ENCODE assay signal across 15 cellular contexts in the genomic region with DNA sequence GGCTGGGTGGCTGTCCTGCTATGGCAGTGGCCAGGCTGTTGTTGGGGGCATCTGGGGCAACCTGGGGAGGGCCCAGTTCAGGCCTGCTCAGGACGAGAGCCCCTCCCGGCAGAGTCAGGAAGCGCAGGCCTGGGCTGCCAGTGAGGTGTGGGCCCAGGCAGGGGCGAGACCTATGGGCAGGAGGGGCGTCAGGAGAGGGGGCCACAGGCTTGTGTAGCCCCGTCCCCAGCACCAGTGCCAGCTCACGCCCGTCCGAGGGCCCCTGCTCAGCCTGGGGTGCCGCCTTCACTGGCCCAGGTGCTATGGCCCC. TPM values are rescaled to one million over a fixed set of nuclear protein-coding genes. Genes with fewer than 3 reads are reported as not detected.
DNase-seq lines count a peak whose midpoint lies in the region; ATAC-seq and TF ChIP-seq lines count a peak whose summit lies in the region.
"Had no signal": no experiment of that assay in that cellular context is flagged by ENCODE, and none has a peak within 500 bp of the region (broad histone marks: within the 10 kb centered on the region; RNA-seq: fewer than 3 reads in every experiment).

No MANE protein-coding gene starts in this region.

- no peaks in the 10 kb centered on the region for H4K20me1 ChIP-seq in SK-N-SH (ENCODE audit: insufficient read depth)

- peak overlapping the region; percentile 95 for H3K27ac ChIP-seq in RWPE1
- H3K27ac ChIP-seq in SK-N-SH (ENCODE audit: low read depth in 2 of 2, low read length in 1 of 2): no peak overlapping the region
- no peak overlapping the region for H3K27ac ChIP-seq in effector memory CD4-positive, alpha-beta T cell (ENCODE audit: insufficient read depth, low read length, poor library complexity, severe bottlenecking)
- H3K27ac ChIP-seq: body of pancreas, HL-60 had no signal

- H3K9me3 ChIP-seq in SK-N-SH: no peaks in the 10 kb centered on the region
- H3K9me3 ChIP-seq in effector memory CD4-positive, alpha-beta T cell (ENCODE audit: control insufficient read depth, low read length): no peaks in the 10 kb centered on the region
- H3K9me3 ChIP-seq: body of pancreas had no signal

- TF ChIP-seq CTCF in GM12873 (IDR thresholded peaks at IDR 0.05; ENCODE audit: insufficient read depth, low read depth, low read length, missing control alignments) (peak; percentile 54), RWPE1 (conservative IDR thresholded peaks at IDR 0.05; ENCODE audit: low read depth) (peak; percentile 61), foreskin fibroblast (IDR thresholded peaks at IDR 0.05; ENCODE audit: low read depth, low read length) (peak; percentile 15), SK-N-SH (IDR thresholded peaks at IDR 0.05) (no peak)

- H3K9me2 ChIP-seq in SK-N-SH: no peaks in the 10 kb centered on the region

- no peak for TF ChIP-seq RAD21 in SK-N-SH (IDR thresholded peaks at IDR 0.05; ENCODE audit: low read length)

- H3K27me3 ChIP-seq in SK-N-SH (ENCODE audit: insufficient read depth): no peaks in the 10 kb centered on the region
- H3K27me3 ChIP-seq in effector memory CD4-positive, alpha-beta T cell (replicated peaks; ENCODE audit: control insufficient read depth, insufficient read depth, low read length, poor library complexity, severe bottlenecking): no peaks in the 10 kb centered on the region
- H3K27me3 ChIP-seq: body of pancreas had no signal

- H3K4me3 ChIP-seq in foreskin fibroblast (ENCODE audit: low read depth in 1 of 2, low read length in 2 of 2): no peak overlapping the region
- no peak overlapping the region for H3K4me3 ChIP-seq in SK-N-SH (ENCODE audit: low read depth in 2 of 2, low read length in 1 of 2)
- no peak overlapping the region for H3K4me3 ChIP-seq in effector memory CD4-positive, alpha-beta T cell (ENCODE audit: insufficient read depth, low read depth, low read length, poor library complexity, severe bottlenecking)
- H3K4me3 ChIP-seq: body of pancreas had no signal

- TF ChIP-seq EP300 in SK-N-SH (IDR thresholded peaks at IDR 0.05; ENCODE audit: borderline replicate concordance in 1 of 2, low read depth in 1 of 2, low read length in 1 of 2): no peak

- POLR2A ChIA-PET in RWPE1 (lab: Yijun Ruan, JAX; ENCODE audit: low non-redundant PET): interaction anchor here (1.0 kb wide), 1 partner anchor 11 kb away, joined by 5 read pairs; no protein-coding TSS in a partner anchor
- POLR2A ChIA-PET in SK-N-SH (lab: Yijun Ruan, JAX): no interaction called here

- H3K4me1 ChIP-seq in SK-N-SH (ENCODE audit: control insufficient read depth in 1 of 2, insufficient read depth in 2 of 2, low read depth in 1 of 2, low read length in 1 of 2): peaks cover 0 to 5% of the 10 kb centered on the region in 2 experiments; a peak in 1 of 4 replicates
- H3K4me1 ChIP-seq in effector memory CD4-positive, alpha-beta T cell (ENCODE audit: control insufficient read depth, insufficient read depth, low read length, poor library complexity, severe bottlenecking): no peaks in the 10 kb centered on the region

- H3K9ac ChIP-seq in SK-N-SH: no peak overlapping the region

- H3F3A ChIP-seq in SK-N-SH (replicated peaks; ENCODE audit: insufficient read depth): no peaks in the 10 kb centered on the region

- DNase-seq in 8988T (peak; percentile 71), RWPE1 (ENCODE audit: low spot score) (no peak), foreskin fibroblast (no peak), A172 (ENCODE audit: low spot score) (no peak), SK-N-SH (no peak)
- DNase-seq in effector memory CD4-positive, alpha-beta T cell: no peak
- DNase-seq: activated CD8-positive, alpha-beta memory T cell treated with anti-CD3 and anti-CD28 coated beads, Interleukin-2, amount 50 U/mL, for 48 hours; kidney glomerular epithelial cell; NCI-H1436 treated with DMSO at 0.1 percent for 48 hours had no signal

- H3K79me2 ChIP-seq in SK-N-SH (ENCODE audit: insufficient read depth): no peaks in the 10 kb centered on the region

- 100% methylated on average over 1 of the region's 10 CpGs for WGBS in SK-N-SH (ENCODE audit: low lambda C conversion rate)

- H2AFZ ChIP-seq in SK-N-SH (ENCODE audit: low read depth): no peak overlapping the region

- H3K36me3 ChIP-seq in SK-N-SH (replicated peaks in 1 of 2; ENCODE audit: control insufficient read depth in 1 of 2, insufficient read depth in 2 of 2, low read length in 1 of 2): no peaks in the 10 kb centered on the region
- H3K36me3 ChIP-seq in effector memory CD4-positive, alpha-beta T cell (ENCODE audit: control insufficient read depth, insufficient read depth, low read length): no peaks in the 10 kb centered on the region

- CTCF ChIA-PET in RWPE1 (lab: Yijun Ruan, JAX): interaction anchor here (0.8 to 6.9 kb wide), 5 partner anchors 11 to 136 kb away, joined by 3 to 78 read pairs (median 4); no protein-coding TSS in a partner anchor
- CTCF ChIA-PET in SK-N-SH (lab: Yijun Ruan, JAX): interaction anchor here (0.9 to 4.0 kb wide), 6 partner anchors 8 to 83 kb away, joined by 3 to 57 read pairs (median 8); no protein-coding TSS in a partner anchor

- H3K4me2 ChIP-seq in SK-N-SH: no peak overlapping the region

- no peak for ATAC-seq in GM21576 (IDR thresholded peaks at IDR 0.05; ENCODE audit: unreplicated experiment)
- ATAC-seq: body of pancreas; stimulated activated memory B cell treated with anti-CD40 and anti-IgM and Interleukin-4, amounts not matched to agents 10 μg/mL and 1 μg/mL and 100 μg/mL, for 72 hours had no signal

TF ChIP-seq in SK-N-SH, 30 proteins besides CTCF, POLR2A, EP300 and RAD21:
- TF ChIP-seq FOXM1 (IDR thresholded peaks at IDR 0.05; ENCODE audit: low read depth) (no peak), USF2 (IDR thresholded peaks at IDR 0.05; ENCODE audit: borderline replicate concordance, low read depth, low read length) (no peak), RFX5 (IDR thresholded peaks at IDR 0.05; ENCODE audit: low read length) (no peak), NFIC (IDR thresholded peaks at IDR 0.05; ENCODE audit: borderline replicate concordance) (no peak), RXRA (IDR thresholded peaks at IDR 0.05; ENCODE audit: borderline replicate concordance, low read depth) (no peak), EZH2phosphoT487 (IDR thresholded peaks at IDR 0.05; ENCODE audit: borderline replicate concordance, low read depth) (no peak), SMC3 (IDR thresholded peaks at IDR 0.05; ENCODE audit: low read depth, low read length) (no peak), SIN3A (IDR thresholded peaks at IDR 0.05; ENCODE audit: borderline replicate concordance, low read depth, low read length) (no peak), TCF12 (IDR thresholded peaks at IDR 0.05) (no peak), PBX3 (IDR thresholded peaks at IDR 0.05) (no peak), ZBTB33 (IDR thresholded peaks at IDR 0.05; ENCODE audit: borderline replicate concordance, low read depth) (no peak), RCOR1 (IDR thresholded peaks at IDR 0.05; ENCODE audit: low read length) (no peak), JUND (IDR thresholded peaks at IDR 0.05) (no peak), TEAD4 (IDR thresholded peaks at IDR 0.05; ENCODE audit: borderline replicate concordance, insufficient read depth) (no peak)
- TF ChIP-seq, protein P1, sequence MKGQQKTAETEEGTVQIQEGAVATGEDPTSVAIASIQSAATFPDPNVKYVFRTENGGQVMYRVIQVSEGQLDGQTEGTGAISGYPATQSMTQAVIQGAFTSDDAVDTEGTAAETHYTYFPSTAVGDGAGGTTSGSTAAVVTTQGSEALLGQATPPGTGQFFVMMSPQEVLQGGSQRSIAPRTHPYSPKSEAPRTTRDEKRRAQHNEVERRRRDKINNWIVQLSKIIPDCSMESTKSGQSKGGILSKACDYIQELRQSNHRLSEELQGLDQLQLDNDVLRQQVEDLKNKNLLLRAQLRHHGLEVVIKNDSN (IDR thresholded peaks at IDR 0.05; ENCODE audit: borderline replicate concordance, low read depth): no peak
- TF ChIP-seq, protein P2, sequence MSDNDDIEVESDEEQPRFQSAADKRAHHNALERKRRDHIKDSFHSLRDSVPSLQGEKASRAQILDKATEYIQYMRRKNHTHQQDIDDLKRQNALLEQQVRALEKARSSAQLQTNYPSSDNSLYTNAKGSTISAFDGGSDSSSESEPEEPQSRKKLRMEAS (IDR thresholded peaks at IDR 0.05; ENCODE audit: low read depth): no peak
TF ChIP-seq in SK-N-SH: peak in this region for 0.

RNA-seq across cellular contexts. Expression of gene ARHGEF16, which starts 28.1 kb away (rescaled TPM):
- 1.8 and 3.6 TPM in 2 replicates for total RNA-seq in A172 (2014; rRNA removed; shearing (Covaris generic))
- 0.10 and 0.18 TPM in 2 replicates for polyA plus RNA-seq in SK-N-SH (2012; rRNA removed)
- 0.09 and 0.12 TPM in 2 replicates for polyA plus RNA-seq in SK-N-SH (2012; cell fraction: cytosol; rRNA removed)
- polyA plus RNA-seq in SK-N-SH (2012; cell fraction: nucleus; rRNA removed): 0.68 and 0.83 TPM in 2 replicates
- polyA plus RNA-seq: CD14-positive monocyte had no signal
